Comparison of ENCODE assay signal across 14 cellular contexts in genomic region chr7:107079212-107079940, GRCh38.
"Had no signal": no experiment of that assay in that cellular context is flagged by ENCODE, and none has a peak within 500 bp of the region (broad histone marks: within the 10 kb centered on the region; RNA-seq: fewer than 3 reads in every experiment).

No MANE protein-coding gene starts in this region.

- DNase-seq: activated CD4-positive, alpha-beta T cell treated with anti-CD3 and anti-CD28 coated beads, Interleukin-2, amount 50 U/mL, for 4 hours; activated CD4-positive, CD25-positive, alpha-beta regulatory T cell treated with anti-CD3 and anti-CD28 coated beads, Interleukin-2, amount 50 U/mL, for 72 hours; activated naive CD4-positive, alpha-beta T cell treated with anti-CD3 and anti-CD28 coated beads for 36 hours; activated naive CD8-positive, alpha-beta T cell treated with anti-CD3 and anti-CD28 coated beads, Interleukin-2, amount 50 U/mL, for 24 hours; dorsolateral prefrontal cortex; hypothalamus; stimulated activated CD4-positive, alpha-beta T cell treated with anti-CD3 and anti-CD28 coated beads, Interleukin-2, amount 100 ng/mL, for 48 hours; stimulated activated naive B cell treated with anti-CD40 and anti-IgM and Interleukin-4, amounts not matched to agents 10 μg/mL and 1 μg/mL and 100 μg/mL, for 72 hours; T-helper 2 cell; uterus had no signal

- H3K27me3 ChIP-seq: dorsolateral prefrontal cortex, esophagus muscularis mucosa, tibial nerve, uterus had no signal

- H3K27ac ChIP-seq: esophagus muscularis mucosa, tibial nerve, uterus had no signal

- H3K36me3 ChIP-seq: esophagus muscularis mucosa, tibial nerve, uterus had no signal

- H3K4me1 ChIP-seq: tibial nerve, uterus had no signal

- FAIRE-seq: astrocyte, TTC549 had no signal

- H3K4me3 ChIP-seq: dorsolateral prefrontal cortex, esophagus muscularis mucosa, tibial nerve, uterus had no signal

- H3K9me3 ChIP-seq: esophagus muscularis mucosa, tibial nerve, uterus had no signal
